1 cellular context compared by ENCODE assay signal in genomic region chr11:67646535-67647336, GRCh38.
TF ChIP-seq lines count a peak whose summit lies in the region.

No MANE protein-coding gene starts in this region.

TF ChIP-seq in HepG2, 621 proteins besides CTCF, POLR2A, EP300 and RAD21:
- TF ChIP-seq ZBTB33 (CRISPR knock-in tag; IDR thresholded peaks at IDR 0.05), result peak; percentile 94
- no peak for TF ChIP-seq ZNF713 (CRISPR knock-in tag; IDR thresholded peaks at IDR 0.05)
